15 cellular contexts compared by ENCODE assay signal in the genomic region with DNA sequence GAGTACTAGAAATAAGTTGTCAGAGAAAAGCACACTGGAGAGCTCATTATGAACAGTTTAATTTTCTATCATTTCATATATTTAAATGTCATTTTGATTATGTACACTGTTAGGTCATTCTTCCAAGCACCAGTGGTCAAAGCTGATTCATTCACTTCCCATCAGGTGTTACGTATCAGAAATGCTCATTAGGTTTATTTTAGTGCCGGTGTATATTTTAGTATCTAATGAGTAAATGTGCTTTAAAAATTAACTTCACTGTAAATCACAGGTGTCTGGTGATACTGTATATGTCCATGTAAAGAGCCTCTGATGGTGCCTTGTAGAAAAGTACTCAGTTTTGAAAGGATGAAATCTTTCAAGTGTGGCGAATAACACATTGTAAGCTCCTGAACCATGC. TPM values are rescaled to one million over a fixed set of nuclear protein-coding genes. Genes with fewer than 3 reads are reported as not detected.
DNase-seq lines count a peak whose midpoint lies in the region; ATAC-seq, FAIRE-seq and TF ChIP-seq lines count a peak whose summit lies in the region.
"Had no signal": no experiment of that assay in that cellular context is flagged by ENCODE, and none has a peak within 500 bp of the region (broad histone marks: within the 10 kb centered on the region; RNA-seq: fewer than 3 reads in every experiment).

No MANE protein-coding gene starts in this region.

- intact Hi-C loops in GM12878 (cut with micrococcal nuclease; ENCODE audit: unreplicated experiment): loop anchor here (10.0 kb wide), 2 partner anchors 719 to 1059 kb away; a partner anchor contains a TSS

- TF ChIP-seq POLR2A in GM12878 (IDR thresholded peaks at IDR 0.05; ENCODE audit: low read depth, low read length): no peak

- H3K9me3 ChIP-seq in GM23248 (ENCODE audit: low read depth) (no peaks in the 10 kb centered on the region), GM12878 (replicated peaks; ENCODE audit: control insufficient read depth, insufficient read depth, low read length) (no peaks in the 10 kb centered on the region), right atrium auricular region (no peaks in the 10 kb centered on the region)
- H3K9me3 ChIP-seq: stomach had no signal

- H3K27ac ChIP-seq in ACC112 (ENCODE audit: low read depth, low read length): no peak overlapping the region
- H3K27ac ChIP-seq in GM23248: no peak overlapping the region
- H3K27ac ChIP-seq in GM12878 (ENCODE audit: control insufficient read depth, insufficient read depth): no peak overlapping the region
- no peak overlapping the region for H3K27ac ChIP-seq in right atrium auricular region

- in situ Hi-C loops in GM23248 (cut with MboI): no loop called here
- in situ Hi-C loops in GM12878 (cut with MboI): no loop called here

- no peak for FAIRE-seq in GM12878 (lab: Jason Lieb, UNC)
- FAIRE-seq: bronchial epithelial cell, frontal cortex had no signal

- H3K4me1 ChIP-seq in ACC112 (ENCODE audit: control insufficient read depth, insufficient read depth, low read length, unreplicated experiment) (peaks cover 41% of the 10 kb centered on the region), GM23248 (ENCODE audit: insufficient read depth) (peaks cover 30% of the 10 kb centered on the region), GM12878 (ENCODE audit: control insufficient read depth, insufficient read depth, low read length) (peaks cover 6% of the 10 kb centered on the region; the same call in 1 of the 2 replicates), right atrium auricular region (peaks cover 0 to 55% of the 10 kb centered on the region in 2 donors)

- RAD21 ChIA-PET in GM12878 (lab: Charles Lee; ENCODE audit: unreplicated experiment): interaction anchor here (1.0 to 6.0 kb wide), 3 partner anchors 11 to 60 kb away, joined by 4 to 153 read pairs (median 13); a partner anchor contains a TSS

- H3F3A ChIP-seq in GM23248 (ENCODE audit: insufficient read depth): peaks cover 37% of the 10 kb centered on the region

- H3K4me2 ChIP-seq in GM23248 (ENCODE audit: unreplicated experiment) (peak overlapping the region; percentile 99), GM12878 (ENCODE audit: control insufficient read depth, insufficient read depth) (peak overlapping the region; percentile 72)

- TF ChIP-seq CTCF in GM12878 (IDR thresholded peaks at IDR 0.05 in 2 of 3, conservative IDR thresholded peaks at IDR 0.05 in 1 of 3; ENCODE audit: control insufficient read depth in 2 of 3, extremely low read depth in 1 of 3, insufficient read depth in 1 of 3, low read depth in 3 of 3, low read length in 3 of 3) (no peak), right atrium auricular region (IDR thresholded peaks at IDR 0.05) (no peak)

- peak; percentile 11 for DNase-seq in GM23248
- no peak for DNase-seq in GM12878 (ENCODE audit: low read depth, low spot score)
- DNase-seq in lung microvascular endothelial cell (ENCODE audit: low read depth in 2 of 2): peak; percentile 12 to 40
- DNase-seq in right atrium auricular region (ENCODE audit: low spot score): no peak
- DNase-seq in T1000 (lab: John Stamatoyannopoulos, UW): no peak
- DNase-seq: activated CD8-positive, alpha-beta memory T cell treated with anti-CD3 and anti-CD28 coated beads, Interleukin-2, amount 50 U/mL, for 4 hours; KBM-7; NCI-H446; stomach; SW 1271 had no signal

- H2AFZ ChIP-seq in ACC112 (ENCODE audit: low read length, unreplicated experiment) (no peak overlapping the region), GM23248 (no peak overlapping the region), GM12878 (ENCODE audit: control insufficient read depth, low read depth, low read length) (no peak overlapping the region)

- H3K9ac ChIP-seq in GM23248 (no peak overlapping the region), GM12878 (ENCODE audit: control insufficient read depth, insufficient read depth, low read length) (no peak overlapping the region; the same call in 1 of the 2 replicates)

- H3K4me3 ChIP-seq in ACC112 (ENCODE audit: low read depth, low read length): peak overlapping the region; percentile 92
- peak overlapping the region; percentile 95 for H3K4me3 ChIP-seq in GM23248
- H3K4me3 ChIP-seq in GM12878: peak overlapping the region; percentile 91
- no peak overlapping the region for H3K4me3 ChIP-seq in right atrium auricular region

- H3K27me3 ChIP-seq in ACC112 (ENCODE audit: insufficient read depth, low read length) (no peaks in the 10 kb centered on the region), GM23248 (replicated peaks; ENCODE audit: insufficient read depth) (no peaks in the 10 kb centered on the region), GM12878 (replicated peaks in 1 of 2; ENCODE audit: control insufficient read depth in 2 of 2, insufficient read depth in 2 of 2, low read length in 1 of 2) (no peaks in the 10 kb centered on the region), right atrium auricular region (no peaks in the 10 kb centered on the region)
- H3K27me3 ChIP-seq: stomach had no signal

- TF ChIP-seq EP300 in GM12878 (IDR thresholded peaks at IDR 0.05; ENCODE audit: borderline replicate concordance in 1 of 2, control insufficient read depth in 1 of 2, low read depth in 2 of 2, low read length in 2 of 2): no peak

- ATAC-seq in GM12878 (peak; percentile 2; the same call in 1 of the 3 replicates), GM18867 (IDR thresholded peaks at IDR 0.05; ENCODE audit: unreplicated experiment) (no peak), GM19395 (IDR thresholded peaks at IDR 0.05; ENCODE audit: unreplicated experiment) (no peak)

- H4K20me1 ChIP-seq in GM23248 (ENCODE audit: insufficient read depth) (peaks cover 27% of the 10 kb centered on the region; the same call in 1 of the 2 replicates), GM12878 (ENCODE audit: control insufficient read depth, insufficient read depth) (no peaks in the 10 kb centered on the region; the same call in 1 of the 2 replicates)

- H3K9me2 ChIP-seq in GM23248 (ENCODE audit: insufficient read depth): no peaks in the 10 kb centered on the region

- no peaks in the 10 kb centered on the region; the same call in 1 of the 2 replicates for H3K36me3 ChIP-seq in ACC112 (ENCODE audit: insufficient read depth, low read length)
- no peaks in the 10 kb centered on the region for H3K36me3 ChIP-seq in GM23248 (ENCODE audit: low read depth)
- H3K36me3 ChIP-seq in GM12878 (ENCODE audit: control insufficient read depth in 2 of 2, insufficient read depth in 2 of 2, low read length in 1 of 2): peaks cover 0 to 8% of the 10 kb centered on the region in 2 experiments; a peak in 1 of 4 replicates
- H3K36me3 ChIP-seq in right atrium auricular region: no peaks in the 10 kb centered on the region
- H3K36me3 ChIP-seq: stomach had no signal

- 89 to 92% methylated on average over 3 of the region's 3 CpGs for WGBS in GM23248 (ENCODE audit: low coverage in 1 of 2, low lambda C conversion rate in 2 of 2, missing lambda C conversion rate in 2 of 2), 2 experiments
- whole genome bisulfite sequencing in GM12878 (ENCODE audit: insufficient coverage, insufficient replicate concordance, low lambda C conversion rate, missing lambda C conversion rate): 14% methylated on average over 3 of the region's 3 CpGs

- BruUV-seq in GM12878 (replicated peaks; lab: Mats Ljungman, UMichigan): no TSS peak

- H3K79me2 ChIP-seq in ACC112 (ENCODE audit: control insufficient read depth, insufficient read depth, low read length, unreplicated experiment) (peaks cover 77% of the 10 kb centered on the region), GM23248 (ENCODE audit: insufficient read depth) (peaks cover 79% of the 10 kb centered on the region), GM12878 (ENCODE audit: control insufficient read depth, insufficient read depth, low read length) (peaks cover 92% of the 10 kb centered on the region)

- CTCF ChIA-PET in GM12878 (lab: Yijun Ruan, JAX): interaction anchor here (1.0 to 6.8 kb wide), 3 partner anchors 60 to 225 kb away, joined by 3 to 21 read pairs (median 10); no protein-coding TSS in a partner anchor

- TF ChIP-seq RAD21 in GM12878 (IDR thresholded peaks at IDR 0.05; ENCODE audit: insufficient read depth, low read depth, low read length): no peak

- SMC1A ChIA-PET in GM12878 (lab: Charles Lee; ENCODE audit: uncharacterized antibody, unreplicated experiment): interaction anchor here (0.6 to 7.7 kb wide), 10 partner anchors 11 to 1349 kb away, joined by 3 to 112 read pairs (median 4); a partner anchor contains a TSS

- POLR2A ChIA-PET in GM12878 (lab: Charles Lee): interaction anchor here (10.2 kb wide), 1 partner anchor 60 kb away, joined by 215 read pairs; a partner anchor contains a TSS

TF ChIP-seq in GM12878, 131 proteins besides CTCF, POLR2A, EP300 and RAD21 (continues in another document):
- TF ChIP-seq MTA2 (IDR thresholded peaks at IDR 0.05; ENCODE audit: low read depth) (peak; percentile 33; the same call in 1 of the 2 replicates), ATF7 (IDR thresholded peaks at IDR 0.05; ENCODE audit: low read depth) (no peak), KAT2A (conservative IDR thresholded peaks at IDR 0.05; ENCODE audit: control insufficient read depth, low read depth, low read length) (no peak), KLF5 (IDR thresholded peaks at IDR 0.05; ENCODE audit: partially characterized antibody) (no peak), POU2F2 (IDR thresholded peaks at IDR 0.05; ENCODE audit: borderline replicate concordance, low read depth, low read length) (no peak)

RNA-seq across cellular contexts. Expression of a gene that starts 3.5 kb away (rescaled TPM):
- 28.4 and 93.0 TPM in 2 replicates for total RNA-seq in GM23248 (2014; rRNA removed; shearing (Covaris generic))
- polyA plus RNA-seq in GM23248 (2016; fragmentation: Nextera tagmentation; extraction: Ambion mirVana) (18.2 and 28.6 TPM in 2 replicates), GM12878 (2011; rRNA removed) (191 and 269 TPM in 2 replicates), GM12878 (2014; fragmentation: Illumina TruSeq; extraction: Trizol) (102 and 133 TPM in 2 replicates), GM12878 (2014; fragmentation: Nextera tagmentation; extraction: Ambion mirVana) (10 to 100 TPM; 24.3 to 28.4 TPM), GM12878 (2014; rRNA removed) (58.0 and 65.0 TPM in 2 replicates), GM12878 (2016; fragmentation: Nextera tagmentation; extraction: Ambion mirVana) (10 to 100 TPM; 49.0 to 52.9 TPM)
- 798 and 844 TPM in 2 replicates for total RNA-seq in GM12878 (2013; cell fraction: nucleolus; rRNA removed)
- total RNA-seq in GM12878 (2014; rRNA removed) (98.2 and 109 TPM in 2 replicates), GM12878 (2014; rRNA removed; fragmentation: Illumina TruSeq; extraction: Trizol) (96.3 and 108 TPM in 2 replicates), GM12878 (2021) (62.6 and 79.0 TPM in 2 replicates), lung microvascular endothelial cell (21.6 and 55.2 TPM in 2 replicates), right atrium auricular region (10 to 100 TPM; 25.7 to 26.9 TPM)
- polyA plus RNA-seq in GM12878 (2011; ENCODE audit: low read depth): 58.8 TPM
- polyA plus RNA-seq in GM12878 (2011; cell fraction: cytosol; rRNA removed): 50.8 and 53.1 TPM in 2 replicates
- polyA plus RNA-seq in GM12878 (2011; cell fraction: nucleus; rRNA removed): 502 and 620 TPM in 2 replicates
- 65.8 and 69.4 TPM in 2 replicates for polyA plus RNA-seq in GM12878 (2012)
- 190 and 273 TPM in 2 replicates for polyA minus RNA-seq in GM12878 (2011; rRNA and poly(A)+ RNA removed)
- polyA minus RNA-seq in GM12878 (2011; cell fraction: cytosol; rRNA and poly(A)+ RNA removed): 25.3 and 38.2 TPM in 2 replicates
- 392 and 529 TPM in 2 replicates for polyA minus RNA-seq in GM12878 (2011; cell fraction: nucleus; rRNA and poly(A)+ RNA removed)

Comparison
In these comparisons a context has a peak if more than half of its experiments do, and no peak if none do; other contexts are left out.
1. H3K4me3 ChIP-seq: peak in ACC112 (single experiment), GM23248 (single experiment) and GM12878 (single experiment); none in right atrium auricular region (0 of 2).
2. DNase-seq: peak in GM23248 (single experiment) and lung microvascular endothelial cell (2 of 2); none in GM12878 (single experiment), right atrium auricular region (single experiment) and T1000 (single experiment).